23 cellular contexts compared by ENCODE assay signal in the genomic region with DNA sequence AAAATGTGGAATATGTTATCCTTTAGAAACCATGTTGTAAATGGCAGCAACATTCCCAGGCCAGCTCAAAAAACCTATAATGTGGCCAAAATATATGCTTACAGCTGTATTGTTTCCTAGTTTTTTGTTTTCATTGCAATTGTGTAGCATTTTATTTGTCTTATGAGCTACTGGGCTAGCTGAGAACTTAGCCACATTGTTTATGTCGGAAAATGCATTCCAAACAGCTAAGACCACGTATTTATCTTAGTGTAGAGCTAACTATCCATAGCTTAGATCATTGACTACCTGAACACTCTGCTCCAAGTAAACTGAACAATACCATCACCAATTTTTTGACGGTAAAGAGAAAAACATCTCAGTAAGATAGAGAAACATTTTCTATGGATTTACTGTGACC. TPM values are rescaled to one million over a fixed set of nuclear protein-coding genes. Genes with fewer than 3 reads are reported as not detected.
DNase-seq lines count a peak whose midpoint lies in the region; ATAC-seq, FAIRE-seq and TF ChIP-seq lines count a peak whose summit lies in the region.
"Had no signal": no experiment of that assay in that cellular context is flagged by ENCODE, and none has a peak within 500 bp of the region (broad histone marks: within the 10 kb centered on the region; RNA-seq: fewer than 3 reads in every experiment).

No MANE protein-coding gene starts in this region.

- no TSS peak for BruUV-seq in PC-9 (replicated peaks; lab: Mats Ljungman, UMichigan)

- H3F3A ChIP-seq in PC-9 (ENCODE audit: insufficient read depth, low read depth), result peaks cover 21% of the 10 kb centered on the region; the same call in 1 of the 2 replicates

- CTCF ChIA-PET in PC-9 (lab: Charles Lee), result no interaction called here

- no peaks in the 10 kb centered on the region for H3K9me2 ChIP-seq in PC-9 (ENCODE audit: insufficient read depth)

- ATAC-seq in GM18519 (IDR thresholded peaks at IDR 0.05; ENCODE audit: low FRiP score, unreplicated experiment), result no peak
- ATAC-seq in GM21786 (IDR thresholded peaks at IDR 0.05; ENCODE audit: unreplicated experiment), result no peak

- DNase-seq in H4 (ENCODE audit: low spot score), result peak; percentile 68
- no peak for DNase-seq in PC-9
- no peak for DNase-seq in keratinocyte (ENCODE audit: low read depth, low spot score)
- DNase-seq in activated CD8-positive, alpha-beta memory T cell treated with anti-CD3 and anti-CD28 coated beads, Interleukin-2, amount 50 U/mL, for 4 hours, result no peak
- DNase-seq in cortex of kidney (lab: John Stamatoyannopoulos, UW), result no peak
- DNase-seq: 8988T, BE2C, COR-L47, DMS 273 treated with DMSO at 0.1 percent for 48 hours, DND-41, GF-D8, H9, NCI-H1694 treated with DMSO at 0.1 percent for 48 hours, NCI-H2227 treated with DMSO at 0.1 percent for 48 hours, NCI-H510A treated with DMSO at 0.1 percent for 48 hours, NCI-H774, RPMI8226, SIG-M5 had no signal

- H3K27me3 ChIP-seq in PC-9 (ENCODE audit: insufficient read depth, low read depth), result no peaks in the 10 kb centered on the region
- H3K27me3 ChIP-seq in keratinocyte (ENCODE audit: control insufficient read depth, extremely low read depth, insufficient read depth, low read length), result no peaks in the 10 kb centered on the region
- H3K27me3 ChIP-seq: BE2C had no signal

- no peak for TF ChIP-seq CTCF in 22Rv1 (IDR thresholded peaks at IDR 0.05)
- TF ChIP-seq CTCF in PC-9 (conservative IDR thresholded peaks at IDR 0.05), result no peak
- TF ChIP-seq CTCF in keratinocyte (optimal IDR thresholded peaks at IDR 0.05 in 1 of 3, IDR thresholded peaks at IDR 0.05 in 1 of 3, conservative IDR thresholded peaks at IDR 0.05 in 1 of 3; ENCODE audit: extremely low read depth in 1 of 3, insufficient read depth in 2 of 3, low read length in 3 of 3), result no peak

- no peak overlapping the region for H3K9ac ChIP-seq in keratinocyte (ENCODE audit: control insufficient read depth, extremely low read depth, insufficient read depth, low read length)

- intact Hi-C loops in PC-9 (cut with micrococcal nuclease; ENCODE audit: unreplicated experiment), result no loop called here

- H3K4me1 ChIP-seq in PC-9 (replicated peaks; ENCODE audit: insufficient read depth) (peaks cover 20% of the 10 kb centered on the region), keratinocyte (ENCODE audit: control insufficient read depth, extremely low read depth, insufficient read depth, low read length) (peaks cover 13% of the 10 kb centered on the region)
- H3K4me1 ChIP-seq: BE2C had no signal

- H4K20me1 ChIP-seq in PC-9 (ENCODE audit: insufficient read depth), result no peaks in the 10 kb centered on the region
- H4K20me1 ChIP-seq in keratinocyte (ENCODE audit: control insufficient read depth, extremely low read depth, insufficient read depth, low read length), result no peaks in the 10 kb centered on the region

- dilution Hi-C loops in keratinocyte (cut with MboI; ENCODE audit: extremely low pct_ligation_motif_present, low sequenced_read_pairs), result no loop called here

- peak overlapping the region; percentile 4; the same call in 1 of the 2 replicates for H3K4me2 ChIP-seq in PC-9
- H3K4me2 ChIP-seq in keratinocyte (ENCODE audit: control insufficient read depth, extremely low read depth, insufficient read depth, low read depth, low read length), result peak overlapping the region; percentile 11

- H2AFZ ChIP-seq in PC-9, result no peak overlapping the region
- no peak overlapping the region for H2AFZ ChIP-seq in keratinocyte (ENCODE audit: control insufficient read depth, low read length)

- H3K27ac ChIP-seq in 22Rv1, result peak overlapping the region; percentile 57
- H3K27ac ChIP-seq in PC-9, result no peak overlapping the region
- no peak overlapping the region for H3K27ac ChIP-seq in keratinocyte (ENCODE audit: control insufficient read depth, insufficient read depth, low read length)

- H3K9me1 ChIP-seq in keratinocyte (ENCODE audit: control insufficient read depth, extremely low read depth, insufficient read depth, low read length), result no peaks in the 10 kb centered on the region

- H3K4me3 ChIP-seq in PC-9 (no peak overlapping the region), keratinocyte (ENCODE audit: control insufficient read depth in 2 of 3, extremely low read depth in 1 of 3, insufficient read depth in 2 of 3, low read depth in 1 of 3, low read length in 3 of 3) (no peak overlapping the region)

- no peaks in the 10 kb centered on the region; the same call in 1 of the 2 replicates for H3K9me3 ChIP-seq in PC-9 (ENCODE audit: insufficient read depth, low read depth)
- no peaks in the 10 kb centered on the region for H3K9me3 ChIP-seq in keratinocyte (ENCODE audit: control insufficient read depth, low read depth, low read length)
- H3K9me3 ChIP-seq: BE2C had no signal

- POLR2A ChIA-PET in PC-9 (lab: Charles Lee; ENCODE audit: unreplicated experiment), result interaction anchor here (0.5 to 1.2 kb wide), 4 partner anchors 9 to 184 kb away, joined by 6 to 11 read pairs (median 8); partner anchors contain the start of gene SLC25A12

- no peaks in the 10 kb centered on the region for H3K79me2 ChIP-seq in PC-9 (ENCODE audit: low read depth)
- H3K79me2 ChIP-seq in keratinocyte (ENCODE audit: control insufficient read depth, insufficient read depth, low read length), result no peaks in the 10 kb centered on the region

- no peak for FAIRE-seq in keratinocyte (lab: Jason Lieb, UNC)

- H3K36me3 ChIP-seq in PC-9 (ENCODE audit: low read depth) (no peaks in the 10 kb centered on the region), keratinocyte (ENCODE audit: control insufficient read depth in 2 of 2, extremely low read depth in 1 of 2, insufficient read depth in 2 of 2, low read length in 2 of 2) (no peaks in the 10 kb centered on the region)
- H3K36me3 ChIP-seq: BE2C had no signal

RNA-seq across cellular contexts. Expression of gene METAP1D, which starts 38.4 kb away (rescaled TPM):
- total RNA-seq in H4 (2014; rRNA removed; shearing (Covaris generic)), result 30.7 and 36.0 TPM in 2 replicates
- 21.5 and 32.4 TPM in 2 replicates for total RNA-seq in PC-9 (2021)
- 3.6 to 5.1 TPM (median 4.5 TPM) in 3 replicates for polyA plus RNA-seq in keratinocyte
- 1.4 TPM for polyA plus RNA-seq in keratinocyte (2011; ENCODE audit: low read depth)
- polyA plus RNA-seq in keratinocyte (2011; cell fraction: cytosol; rRNA removed), result 1.9 and 3.0 TPM in 2 replicates
- polyA plus RNA-seq in keratinocyte (2011; cell fraction: nucleus; rRNA removed), result 9.7 and 11.3 TPM in 2 replicates
- 2.5 and 3.2 TPM in 2 replicates for polyA plus RNA-seq in keratinocyte (2012; ENCODE audit: low replicate concordance)
- polyA minus RNA-seq in keratinocyte, result 3.3 to 6.1 TPM (median 3.9 TPM) in 3 replicates
- polyA minus RNA-seq in keratinocyte (2011; cell fraction: cytosol; rRNA and poly(A)+ RNA removed), result 2.1 TPM
- 4.5 and 7.9 TPM in 2 replicates for polyA minus RNA-seq in keratinocyte (2011; cell fraction: nucleus; rRNA and poly(A)+ RNA removed)

RNA-seq across cellular contexts. Expression of gene DLX1, which starts 47.2 kb away (rescaled TPM):
- total RNA-seq in H4 (2014; rRNA removed; shearing (Covaris generic)), result 5.8 and 8.4 TPM in 2 replicates
- total RNA-seq in PC-9 (2021), result 0.87 TPM in 1 of 2 replicates, not detected in the other
- 0.68 to 1.5 TPM (median 0.88 TPM) in 3 replicates for polyA plus RNA-seq in keratinocyte
- polyA plus RNA-seq in keratinocyte (2011; ENCODE audit: low read depth), result 0.39 TPM
- polyA plus RNA-seq in keratinocyte (2011; cell fraction: cytosol; rRNA removed), result 0.62 and 0.81 TPM in 2 replicates
- 1.7 and 2.8 TPM in 2 replicates for polyA plus RNA-seq in keratinocyte (2011; cell fraction: nucleus; rRNA removed)
- 0.48 and 1.5 TPM in 2 replicates for polyA plus RNA-seq in keratinocyte (2012; ENCODE audit: low replicate concordance)
- 0.32 to 2.0 TPM (median 0.99 TPM) in 3 replicates for polyA minus RNA-seq in keratinocyte
- polyA minus RNA-seq in keratinocyte (2011; cell fraction: cytosol; rRNA and poly(A)+ RNA removed), result not detected
- polyA minus RNA-seq in keratinocyte (2011; cell fraction: nucleus; rRNA and poly(A)+ RNA removed), result 0.54 and 0.63 TPM in 2 replicates
- total RNA-seq: CD4-positive, CD25-positive, alpha-beta regulatory T cell; H9; OCI-LY7 had no signal
- polyA plus RNA-seq: CD4-positive, CD25-positive, alpha-beta regulatory T cell had no signal
